Comparison of ENCODE assay signal across 11 cellular contexts in genomic region chr9:109166771-109167601, GRCh38. TPM values are rescaled to one million over a fixed set of nuclear protein-coding genes. Genes with fewer than 3 reads are reported as not detected.
A peak's percentile ranks its signal among the peaks of the same experiment; 100 is the strongest.
DNase-seq lines count a peak whose midpoint lies in the region; ATAC-seq, FAIRE-seq and TF ChIP-seq lines count a peak whose summit lies in the region.
"Had no signal": no experiment of that assay in that cellular context is flagged by ENCODE, and none has a peak within 500 bp of the region (broad histone marks: within the 10 kb centered on the region; RNA-seq: fewer than 3 reads in every experiment).

A gene with protein sequence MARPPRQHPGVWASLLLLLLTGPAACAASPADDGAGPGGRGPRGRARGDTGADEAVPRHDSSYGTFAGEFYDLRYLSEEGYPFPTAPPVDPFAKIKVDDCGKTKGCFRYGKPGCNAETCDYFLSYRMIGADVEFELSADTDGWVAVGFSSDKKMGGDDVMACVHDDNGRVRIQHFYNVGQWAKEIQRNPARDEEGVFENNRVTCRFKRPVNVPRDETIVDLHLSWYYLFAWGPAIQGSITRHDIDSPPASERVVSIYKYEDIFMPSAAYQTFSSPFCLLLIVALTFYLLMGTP (minus strand): TSS chr9:109167249. CDS start chr9:109167138, 111 bp downstream.

- TF ChIP-seq CTCF in D721Med (IDR thresholded peaks at IDR 0.05; ENCODE audit: insufficient read depth, missing control alignments), result no peak
- no peak for TF ChIP-seq CTCF in RWPE1 (conservative IDR thresholded peaks at IDR 0.05; ENCODE audit: low read depth)

- intact Hi-C loops in posterior vena cava (cut with DNase I), result no loop called here

- peak; percentile 84 for DNase-seq in D721Med (ENCODE audit: insufficient read length, low spot score)
- DNase-seq in RWPE1 (ENCODE audit: low spot score), result peak; percentile 44
- DNase-seq in globus pallidus (ENCODE audit: low spot score), result peak; percentile 31
- peak; percentile 64 for DNase-seq in posterior vena cava (ENCODE audit: low spot score)
- DNase-seq in kidney glomerular epithelial cell (lab: John Stamatoyannopoulos, UW), result no peak
- no peak for DNase-seq in activated CD4-positive, alpha-beta T cell treated with anti-CD3 and anti-CD28 coated beads, Interleukin-2, amount 50 U/mL, for 4 hours

- CTCF ChIA-PET in RWPE1 (lab: Yijun Ruan, JAX), result interaction anchor here (1.2 kb wide), 1 partner anchor 16 kb away, joined by 3 read pairs; no protein-coding TSS in a partner anchor

- ATAC-seq in GM21528 (IDR thresholded peaks at IDR 0.05; ENCODE audit: low FRiP score, unreplicated experiment), result no peak
- ATAC-seq in GM21737 (IDR thresholded peaks at IDR 0.05; ENCODE audit: unreplicated experiment), result no peak
- ATAC-seq: GM12878 had no signal

- no peak within 1 kb of the TSS for H3K27ac ChIP-seq in RWPE1
- H3K27ac ChIP-seq: KMS-11, thyroid gland had no signal

- POLR2A ChIA-PET in RWPE1 (lab: Yijun Ruan, JAX; ENCODE audit: low non-redundant PET), result no interaction called here

- FAIRE-seq in D721Med (lab: Jason Lieb, UNC), result no peak
- FAIRE-seq: GM12878 had no signal

RNA-seq across cellular contexts. Expression of the gene that starts here (rescaled TPM):
- 1 to 10 TPM in 1 of 2 donors, under 1 TPM in 1; 0.97 to 2.6 TPM for total RNA-seq in posterior vena cava
- total RNA-seq: GM12878 had no signal

Comparison
In these comparisons a context has a peak if more than half of its experiments do, and no peak if none do; other contexts are left out.
1. DNase-seq: peak in D721Med (single experiment), RWPE1 (single experiment), globus pallidus (single experiment) and posterior vena cava (single experiment); none in kidney glomerular epithelial cell (single experiment) and activated CD4-positive, alpha-beta T cell treated with anti-CD3 and anti-CD28 coated beads, Interleukin-2, amount 50 U/mL, for 4 hours (0 of 2).